ENCODE assay signal across 6 cellular contexts in genomic region chr19:461664-462551, GRCh38. TPM values are rescaled to one million over a fixed set of nuclear protein-coding genes. Genes with fewer than 3 reads are reported as not detected.
DNase-seq lines count a peak whose midpoint lies in the region; ATAC-seq and FAIRE-seq lines count a peak whose summit lies in the region.

No MANE protein-coding gene starts in this region.

- H3K27ac Mint-ChIP-seq in IgD-negative memory B cell = no peak overlapping the region
- H3K27ac Mint-ChIP-seq in memory B cell = no peak overlapping the region

- peak; percentile 26 to 34 for DNase-seq in activated T-cell treated with anti-CD3 and anti-CD28 coated beads, Interleukin-2, amount 50 U/mL, for 48 hours
- DNase-seq in memory B cell (ENCODE audit: low spot score in 2 of 2) (no peak), HTR-8/SVneo (ENCODE audit: insufficient read length, low spot score) (no peak), medulla oblongata (ENCODE audit: extremely low spot score) (no peak)

- H3K4me3 Mint-ChIP-seq in IgD-negative memory B cell = peak overlapping the region in 3 of 4 donors; percentile 47 to 66 (median 55)
- peak overlapping the region; percentile 50 for H3K4me3 Mint-ChIP-seq in memory B cell

- no peak for ATAC-seq in memory B cell (ENCODE audit: low read depth)
- no peak for ATAC-seq in GM21526 (IDR thresholded peaks at IDR 0.05; ENCODE audit: low FRiP score, unreplicated experiment)

- no peaks in the 10 kb centered on the region for H3K9me3 Mint-ChIP-seq in IgD-negative memory B cell
- peaks cover 16% of the 10 kb centered on the region for H3K9me3 Mint-ChIP-seq in memory B cell

- H3K36me3 Mint-ChIP-seq in IgD-negative memory B cell (no peaks in the 10 kb centered on the region), memory B cell (peaks cover 3% of the 10 kb centered on the region)

- H3K27me3 Mint-ChIP-seq in IgD-negative memory B cell (peaks cover 15% of the 10 kb centered on the region), memory B cell (peaks cover 14% of the 10 kb centered on the region)

- no peak for FAIRE-seq in HTR-8/SVneo (lab: Jason Lieb, UNC)

- H3K4me1 Mint-ChIP-seq in IgD-negative memory B cell (peaks cover 0 to 4% (median 0%) of the 10 kb centered on the region in 3 donors), memory B cell (peaks cover 3% of the 10 kb centered on the region)

RNA-seq across cellular contexts. Expression of gene SHC2, which starts 1.1 kb away (rescaled TPM):
- not detected for polyA plus RNA-seq in IgD-negative memory B cell

RNA-seq across cellular contexts. Expression of gene MADCAM1, which starts 34.4 kb away (rescaled TPM):
- polyA plus RNA-seq in IgD-negative memory B cell = 0.36 TPM

RNA-seq across cellular contexts. Expression of gene TPGS1, which starts 45.4 kb away (rescaled TPM):
- polyA plus RNA-seq in IgD-negative memory B cell = 13.8 TPM

RNA-seq across cellular contexts. Expression of gene C2CD4C, which starts 53.0 kb away (rescaled TPM):
- polyA plus RNA-seq in IgD-negative memory B cell = not detected

Comparison
In these comparisons a context has a peak if more than half of its experiments do, and no peak if none do; other contexts are left out.
1. DNase-seq: peak in activated T-cell treated with anti-CD3 and anti-CD28 coated beads, Interleukin-2, amount 50 U/mL, for 48 hours (2 of 2); none in memory B cell (0 of 2), HTR-8/SVneo (single experiment) and medulla oblongata (single experiment).